8 cellular contexts compared by ENCODE assay signal in the genomic region with DNA sequence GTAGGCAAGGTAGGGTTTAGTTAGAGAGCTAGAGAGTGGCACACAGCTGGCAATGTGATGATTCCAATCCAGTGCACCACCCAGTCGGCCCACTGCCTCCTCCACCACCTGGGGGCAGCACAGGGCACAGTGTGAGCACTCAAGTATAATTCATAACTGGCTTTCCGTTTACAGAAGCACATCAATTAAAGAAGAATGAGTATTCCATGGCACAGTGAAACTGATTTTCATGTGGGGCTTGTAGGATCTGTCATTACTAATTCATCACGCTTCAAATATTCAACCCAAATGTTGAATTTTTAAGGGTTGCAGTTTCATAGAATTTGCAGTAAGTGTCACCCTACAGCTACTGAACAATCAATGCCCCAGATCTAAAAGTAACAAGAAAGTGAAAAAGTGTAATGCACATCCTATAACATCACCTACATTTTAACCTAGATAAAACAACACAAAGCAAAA.
DNase-seq lines count a peak whose midpoint lies in the region; ATAC-seq and TF ChIP-seq lines count a peak whose summit lies in the region.

No MANE protein-coding gene starts in this region.

- H3K9me3 ChIP-seq in SK-N-SH (no peaks in the 10 kb centered on the region), heart right ventricle (no peaks in the 10 kb centered on the region)

- H3K36me3 ChIP-seq in SK-N-SH (replicated peaks in 1 of 2; ENCODE audit: control insufficient read depth in 1 of 2, insufficient read depth in 2 of 2, low read length in 1 of 2) (no peaks in the 10 kb centered on the region), heart right ventricle (no peaks in the 10 kb centered on the region)

- TF ChIP-seq EP300 in SK-N-SH (IDR thresholded peaks at IDR 0.05; ENCODE audit: borderline replicate concordance in 1 of 2, low read depth in 1 of 2, low read length in 1 of 2): no peak

- no peaks in the 10 kb centered on the region for H3K36me3 Mint-ChIP-seq in activated naive CD4-positive, alpha-beta T cell treated with anti-CD3 and anti-CD28 coated beads, Interleukin-2, amount 50 U/mL, for 24 hours

- no peaks in the 10 kb centered on the region for H3K79me2 ChIP-seq in SK-N-SH (ENCODE audit: insufficient read depth)

- POLR2A ChIA-PET in SK-N-SH (lab: Yijun Ruan, JAX): interaction anchor here (1.6 kb wide), 1 partner anchor 150 kb away, joined by 4 read pairs; a partner anchor contains a TSS

- peak overlapping the region; percentile 38; the same call in 1 of the 2 replicates for H2AFZ ChIP-seq in SK-N-SH (ENCODE audit: low read depth)

- H3K4me3 ChIP-seq in SK-N-SH (ENCODE audit: low read depth in 2 of 2, low read length in 1 of 2) (peak overlapping the region in 1 of 2 experiments; percentile 44; a peak in 1 of 4 replicates), heart right ventricle (no peak overlapping the region)

- DNase-seq in ELR (ENCODE audit: low read depth) (peak; percentile 59), Kasumi-1 (lab: John Stamatoyannopoulos, UW) (peak; percentile 51 to 66), SK-N-SH (peak; percentile 57), heart right ventricle (peak; percentile 56 to 75), retina (peak; percentile 80), cortex of kidney (lab: John Stamatoyannopoulos, UW) (no peak)

- H3K4me1 ChIP-seq in SK-N-SH (ENCODE audit: control insufficient read depth in 1 of 2, insufficient read depth in 2 of 2, low read depth in 1 of 2, low read length in 1 of 2): no peaks in the 10 kb centered on the region
- H3K4me1 ChIP-seq in heart right ventricle: no peaks in the 10 kb centered on the region

- no peaks in the 10 kb centered on the region for H4K20me1 ChIP-seq in SK-N-SH (ENCODE audit: insufficient read depth)

- no peaks in the 10 kb centered on the region for H3F3A ChIP-seq in SK-N-SH (replicated peaks; ENCODE audit: insufficient read depth)

- no peak overlapping the region for H3K4me2 ChIP-seq in SK-N-SH

- peaks cover 5% of the 10 kb centered on the region for H3K27me3 Mint-ChIP-seq in activated naive CD4-positive, alpha-beta T cell treated with anti-CD3 and anti-CD28 coated beads, Interleukin-2, amount 50 U/mL, for 24 hours

- CTCF ChIA-PET in SK-N-SH (lab: Yijun Ruan, JAX): interaction anchor here (0.6 to 16.0 kb wide), 78 partner anchors 8 to 852 kb away, joined by 3 to 521 read pairs (median 5); a partner anchor contains a TSS

- H3K4me1 Mint-ChIP-seq in activated naive CD4-positive, alpha-beta T cell treated with anti-CD3 and anti-CD28 coated beads, Interleukin-2, amount 50 U/mL, for 24 hours: peaks cover 15% of the 10 kb centered on the region

- H3K27ac ChIP-seq in SK-N-SH (ENCODE audit: low read depth in 2 of 2, low read length in 1 of 2) (no peak overlapping the region), heart right ventricle (no peak overlapping the region)

- no peak overlapping the region for H3K9ac ChIP-seq in SK-N-SH

- H3K27me3 ChIP-seq in SK-N-SH (ENCODE audit: insufficient read depth): no peaks in the 10 kb centered on the region
- H3K27me3 ChIP-seq in heart right ventricle: peaks cover 0 to 36% (median 14%) of the 10 kb centered on the region in 7 donors

- peak; percentile 96 for TF ChIP-seq CTCF in SK-N-SH (IDR thresholded peaks at IDR 0.05)
- TF ChIP-seq CTCF in heart right ventricle (IDR thresholded peaks at IDR 0.05): peak; percentile 54 to 94 (median 85)

- no peak overlapping the region for H3K27ac Mint-ChIP-seq in activated naive CD4-positive, alpha-beta T cell treated with anti-CD3 and anti-CD28 coated beads, Interleukin-2, amount 50 U/mL, for 24 hours

- intact Hi-C loops in heart right ventricle (cut with DNase I): loop anchor here (1.0 to 10.0 kb wide), 12 partner anchors 148 to 800 kb away; a partner anchor contains a TSS

- no peaks in the 10 kb centered on the region for H3K9me2 ChIP-seq in SK-N-SH

- peak; percentile 75 for ATAC-seq in GM21786 (IDR thresholded peaks at IDR 0.05; ENCODE audit: unreplicated experiment)
- peak; percentile 67 to 87 (median 83) for ATAC-seq in heart right ventricle

- no peaks in the 10 kb centered on the region for H3K9me3 Mint-ChIP-seq in activated naive CD4-positive, alpha-beta T cell treated with anti-CD3 and anti-CD28 coated beads, Interleukin-2, amount 50 U/mL, for 24 hours

- 5% methylated on average over 3 of the region's 3 CpGs for WGBS in SK-N-SH (ENCODE audit: low lambda C conversion rate)
- WGBS in heart right ventricle, 2 donors: 0 to 3% methylated on average over 3 of the region's 3 CpGs

- peak; percentile 58 for TF ChIP-seq RAD21 in SK-N-SH (IDR thresholded peaks at IDR 0.05; ENCODE audit: low read length)

- H3K4me3 Mint-ChIP-seq in activated naive CD4-positive, alpha-beta T cell treated with anti-CD3 and anti-CD28 coated beads, Interleukin-2, amount 50 U/mL, for 24 hours: peak overlapping the region; percentile 34

TF ChIP-seq in SK-N-SH, 30 proteins besides CTCF, POLR2A, EP300 and RAD21:
- TF ChIP-seq GABPA (IDR thresholded peaks at IDR 0.05; ENCODE audit: low read depth) (no peak), MEF2A (IDR thresholded peaks at IDR 0.05; ENCODE audit: borderline replicate concordance, low read depth) (no peak), ELF1 (IDR thresholded peaks at IDR 0.05) (no peak), TEAD4 (IDR thresholded peaks at IDR 0.05; ENCODE audit: borderline replicate concordance, insufficient read depth) (no peak), FOSL2 (IDR thresholded peaks at IDR 0.05; ENCODE audit: borderline replicate concordance, low read depth) (no peak), RFX5 (IDR thresholded peaks at IDR 0.05; ENCODE audit: low read length) (no peak), CHD2 (IDR thresholded peaks at IDR 0.05; ENCODE audit: low read length, partially characterized antibody) (peak; percentile 30), EZH2phosphoT487 (IDR thresholded peaks at IDR 0.05; ENCODE audit: borderline replicate concordance, low read depth) (no peak), NFIC (IDR thresholded peaks at IDR 0.05; ENCODE audit: borderline replicate concordance) (no peak), SMC3 (IDR thresholded peaks at IDR 0.05; ENCODE audit: low read depth, low read length) (peak; percentile 82), RXRA (IDR thresholded peaks at IDR 0.05; ENCODE audit: borderline replicate concordance, low read depth) (no peak), POLR2AphosphoS5 (IDR thresholded peaks at IDR 0.05; ENCODE audit: low read depth, low read length) (no peak)
- TF ChIP-seq, protein P1, sequence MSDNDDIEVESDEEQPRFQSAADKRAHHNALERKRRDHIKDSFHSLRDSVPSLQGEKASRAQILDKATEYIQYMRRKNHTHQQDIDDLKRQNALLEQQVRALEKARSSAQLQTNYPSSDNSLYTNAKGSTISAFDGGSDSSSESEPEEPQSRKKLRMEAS (IDR thresholded peaks at IDR 0.05; ENCODE audit: low read depth): no peak
- TF ChIP-seq, protein P2, sequence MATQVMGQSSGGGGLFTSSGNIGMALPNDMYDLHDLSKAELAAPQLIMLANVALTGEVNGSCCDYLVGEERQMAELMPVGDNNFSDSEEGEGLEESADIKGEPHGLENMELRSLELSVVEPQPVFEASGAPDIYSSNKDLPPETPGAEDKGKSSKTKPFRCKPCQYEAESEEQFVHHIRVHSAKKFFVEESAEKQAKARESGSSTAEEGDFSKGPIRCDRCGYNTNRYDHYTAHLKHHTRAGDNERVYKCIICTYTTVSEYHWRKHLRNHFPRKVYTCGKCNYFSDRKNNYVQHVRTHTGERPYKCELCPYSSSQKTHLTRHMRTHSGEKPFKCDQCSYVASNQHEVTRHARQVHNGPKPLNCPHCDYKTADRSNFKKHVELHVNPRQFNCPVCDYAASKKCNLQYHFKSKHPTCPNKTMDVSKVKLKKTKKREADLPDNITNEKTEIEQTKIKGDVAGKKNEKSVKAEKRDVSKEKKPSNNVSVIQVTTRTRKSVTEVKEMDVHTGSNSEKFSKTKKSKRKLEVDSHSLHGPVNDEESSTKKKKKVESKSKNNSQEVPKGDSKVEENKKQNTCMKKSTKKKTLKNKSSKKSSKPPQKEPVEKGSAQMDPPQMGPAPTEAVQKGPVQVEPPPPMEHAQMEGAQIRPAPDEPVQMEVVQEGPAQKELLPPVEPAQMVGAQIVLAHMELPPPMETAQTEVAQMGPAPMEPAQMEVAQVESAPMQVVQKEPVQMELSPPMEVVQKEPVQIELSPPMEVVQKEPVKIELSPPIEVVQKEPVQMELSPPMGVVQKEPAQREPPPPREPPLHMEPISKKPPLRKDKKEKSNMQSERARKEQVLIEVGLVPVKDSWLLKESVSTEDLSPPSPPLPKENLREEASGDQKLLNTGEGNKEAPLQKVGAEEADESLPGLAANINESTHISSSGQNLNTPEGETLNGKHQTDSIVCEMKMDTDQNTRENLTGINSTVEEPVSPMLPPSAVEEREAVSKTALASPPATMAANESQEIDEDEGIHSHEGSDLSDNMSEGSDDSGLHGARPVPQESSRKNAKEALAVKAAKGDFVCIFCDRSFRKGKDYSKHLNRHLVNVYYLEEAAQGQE (IDR thresholded peaks at IDR 0.05; ENCODE audit: low read depth, low read length): no peak
- TF ChIP-seq, protein P3, sequence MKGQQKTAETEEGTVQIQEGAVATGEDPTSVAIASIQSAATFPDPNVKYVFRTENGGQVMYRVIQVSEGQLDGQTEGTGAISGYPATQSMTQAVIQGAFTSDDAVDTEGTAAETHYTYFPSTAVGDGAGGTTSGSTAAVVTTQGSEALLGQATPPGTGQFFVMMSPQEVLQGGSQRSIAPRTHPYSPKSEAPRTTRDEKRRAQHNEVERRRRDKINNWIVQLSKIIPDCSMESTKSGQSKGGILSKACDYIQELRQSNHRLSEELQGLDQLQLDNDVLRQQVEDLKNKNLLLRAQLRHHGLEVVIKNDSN (IDR thresholded peaks at IDR 0.05; ENCODE audit: borderline replicate concordance, low read depth): no peak
